In the genomic region with DNA sequence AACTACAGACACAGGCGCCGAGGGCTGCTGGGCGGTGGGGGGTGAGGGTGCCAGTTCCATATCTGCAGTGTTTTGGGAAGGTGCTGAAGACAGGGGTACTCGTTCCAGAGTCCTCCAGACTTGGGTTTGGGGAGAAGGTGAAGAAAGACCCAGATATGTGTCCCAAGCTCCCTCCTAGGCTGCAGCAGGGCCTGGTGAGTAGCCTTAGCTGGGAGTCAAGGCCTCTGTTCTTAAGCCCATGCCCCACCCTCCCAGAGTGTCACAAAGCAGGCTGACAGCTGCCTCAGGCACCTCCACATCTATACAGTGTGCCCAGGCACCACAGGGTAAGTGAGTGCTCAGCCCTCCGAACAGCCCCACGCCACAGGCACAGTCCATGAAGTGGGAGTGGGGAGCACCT, we compare ENCODE assay signal across 1 cellular context.
TF ChIP-seq lines count a peak whose summit lies in the region.

No MANE protein-coding gene starts in this region.

TF ChIP-seq in HEK293T, 16 proteins besides CTCF, POLR2A, EP300 and RAD21 (continued from another document):
- TF ChIP-seq, protein P1, sequence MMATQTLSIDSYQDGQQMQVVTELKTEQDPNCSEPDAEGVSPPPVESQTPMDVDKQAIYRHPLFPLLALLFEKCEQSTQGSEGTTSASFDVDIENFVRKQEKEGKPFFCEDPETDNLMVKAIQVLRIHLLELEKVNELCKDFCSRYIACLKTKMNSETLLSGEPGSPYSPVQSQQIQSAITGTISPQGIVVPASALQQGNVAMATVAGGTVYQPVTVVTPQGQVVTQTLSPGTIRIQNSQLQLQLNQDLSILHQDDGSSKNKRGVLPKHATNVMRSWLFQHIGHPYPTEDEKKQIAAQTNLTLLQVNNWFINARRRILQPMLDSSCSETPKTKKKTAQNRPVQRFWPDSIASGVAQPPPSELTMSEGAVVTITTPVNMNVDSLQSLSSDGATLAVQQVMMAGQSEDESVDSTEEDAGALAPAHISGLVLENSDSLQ (IDR thresholded peaks at IDR 0.05) = no peak
